Comparison of ENCODE assay signal across 19 cellular contexts in genomic region chr11:68454767-68455166, GRCh38. TPM values are rescaled to one million over a fixed set of nuclear protein-coding genes. Genes with fewer than 3 reads are reported as not detected.
DNase-seq lines count a peak whose midpoint lies in the region; ATAC-seq and TF ChIP-seq lines count a peak whose summit lies in the region.
"Had no signal": no experiment of that assay in that cellular context is flagged by ENCODE, and none has a peak within 500 bp of the region (broad histone marks: within the 10 kb centered on the region; RNA-seq: fewer than 3 reads in every experiment).

No MANE protein-coding gene starts in this region.

- no peaks in the 10 kb centered on the region for H3K9me3 Mint-ChIP-seq in MCF 10A (ENCODE audit: unreplicated experiment)
- H3K9me3 Mint-ChIP-seq: activated naive CD8-positive, alpha-beta T cell treated with anti-CD3 and anti-CD28 coated beads, Interleukin-2, amount 10 ng/mL, durations not matched to agents 7 days and 5 days; effector memory CD8-positive, alpha-beta T cell had no signal

- no peak overlapping the region for H3K27ac ChIP-seq in breast epithelium
- H3K27ac ChIP-seq in aorta (ENCODE audit: low read depth in 1 of 2, low read length in 2 of 2): no peak overlapping the region
- H3K27ac ChIP-seq: cardiac muscle cell, tibial artery had no signal

- H3K36me3 ChIP-seq in breast epithelium (no peaks in the 10 kb centered on the region), aorta (ENCODE audit: control insufficient read depth in 1 of 2, insufficient read depth in 2 of 2, low read length in 1 of 2) (peaks cover 0 to 2% of the 10 kb centered on the region in 2 donors)
- H3K36me3 ChIP-seq: cardiac muscle cell had no signal

- H3K4me1 Mint-ChIP-seq in MCF 10A (ENCODE audit: insufficient read depth, unreplicated experiment): peaks cover 10% of the 10 kb centered on the region
- H3K4me1 Mint-ChIP-seq: activated naive CD8-positive, alpha-beta T cell treated with anti-CD3 and anti-CD28 coated beads, Interleukin-2, amount 10 ng/mL, durations not matched to agents 7 days and 5 days had no signal

- H3K4me1 ChIP-seq in breast epithelium: no peaks in the 10 kb centered on the region
- no peaks in the 10 kb centered on the region for H3K4me1 ChIP-seq in aorta (ENCODE audit: control insufficient read depth in 1 of 2, insufficient read depth in 2 of 2, low read length in 2 of 2)

- intact Hi-C loops in MCF 10A (cut with micrococcal nuclease) (no loop called here), breast epithelium (cut with DNase I; ENCODE audit: low total_unique reads) (no loop called here), aorta (cut with DNase I) (no loop called here)

- no peak overlapping the region for H3K27ac Mint-ChIP-seq in MCF 10A (ENCODE audit: low read depth, unreplicated experiment)
- H3K27ac Mint-ChIP-seq: activated naive CD8-positive, alpha-beta T cell treated with anti-CD3 and anti-CD28 coated beads, Interleukin-2, amount 10 ng/mL, durations not matched to agents 7 days and 5 days; effector memory CD8-positive, alpha-beta T cell had no signal

- CTCF ChIA-PET in MCF 10A (lab: Yijun Ruan, JAX): no interaction called here

- no TSS peak for BruUV-seq in MCF 10A (replicated peaks; lab: Mats Ljungman, UMichigan)

- WGBS in aorta, 2 donors: 50 to 51% methylated on average over 8 of the region's 8 CpGs

- H3K4me3 ChIP-seq in breast epithelium (no peak overlapping the region), iPS-18c (ENCODE audit: insufficient read depth, low read depth, low read length) (0 out of 2 replicates have a peak overlapping the region, but pooled peaks have one; percentile 24), aorta (ENCODE audit: low read length in 2 of 2) (no peak overlapping the region)
- H3K4me3 ChIP-seq: cardiac muscle cell, tibial artery had no signal

- H3K4me3 Mint-ChIP-seq in MCF 10A (ENCODE audit: unreplicated experiment): no peak overlapping the region
- H3K4me3 Mint-ChIP-seq: activated naive CD8-positive, alpha-beta T cell treated with anti-CD3 and anti-CD28 coated beads, Interleukin-2, amount 10 ng/mL, durations not matched to agents 7 days and 5 days; effector memory CD8-positive, alpha-beta T cell had no signal

- no peak for TF ChIP-seq CTCF in MCF 10A (IDR thresholded peaks at IDR 0.05; ENCODE audit: unreplicated experiment)
- TF ChIP-seq CTCF in breast epithelium (IDR thresholded peaks at IDR 0.05): no peak

- no peak for TF ChIP-seq POLR2A in breast epithelium (IDR thresholded peaks at IDR 0.05)

- no peaks in the 10 kb centered on the region for H3K27me3 Mint-ChIP-seq in MCF 10A (ENCODE audit: insufficient read depth, unreplicated experiment)
- H3K27me3 Mint-ChIP-seq: effector memory CD8-positive, alpha-beta T cell had no signal

- H3K27me3 ChIP-seq in breast epithelium: no peaks in the 10 kb centered on the region
- no peaks in the 10 kb centered on the region for H3K27me3 ChIP-seq in aorta (ENCODE audit: control insufficient read depth in 1 of 2, insufficient read depth in 2 of 2, low read length in 1 of 2)
- H3K27me3 ChIP-seq: cardiac muscle cell, tibial artery had no signal

- H3K9me3 ChIP-seq in breast epithelium (no peaks in the 10 kb centered on the region), iPS-18c (ENCODE audit: control insufficient read depth, insufficient read depth, low read length) (no peaks in the 10 kb centered on the region), aorta (ENCODE audit: control insufficient read depth, low read length) (no peaks in the 10 kb centered on the region)
- H3K9me3 ChIP-seq: Caco-2, tibial artery had no signal

- H3K36me3 Mint-ChIP-seq in MCF 10A (ENCODE audit: insufficient read depth, unreplicated experiment): peaks cover 8% of the 10 kb centered on the region

- POLR2A ChIA-PET in MCF 10A (lab: Yijun Ruan, JAX): no interaction called here

- DNase-seq in MCF 10A (ENCODE audit: unreplicated experiment): peak; percentile 39
- no peak for DNase-seq in breast epithelium (ENCODE audit: low spot score in 2 of 2)
- DNase-seq in NCI-H524 (lab: John Stamatoyannopoulos, UW): peak; percentile 90 to 91
- peak; percentile 22 to 67 for DNase-seq in aorta
- DNase-seq in COLO668 (lab: John Stamatoyannopoulos, UW; ENCODE audit: unreplicated experiment): no peak
- no peak for DNase-seq in glomerular visceral epithelial cell (ENCODE audit: extremely low spot score)
- DNase-seq: activated CD4-positive, alpha-beta T cell treated with anti-CD3 and anti-CD28 coated beads for 1 hour; activated naive CD8-positive, alpha-beta T cell treated with anti-CD3 and anti-CD28 coated beads, Interleukin-2, amount 10 ng/mL, durations not matched to agents 7 days and 5 days; Caco-2; effector memory CD8-positive, alpha-beta T cell; mesenchymal stem cell; NCI-H1436 treated with DMSO at 0.1 percent for 48 hours; NK-92 treated with Interleukin-12 subunit alpha and Interleukin-12 subunit beta, amount 100 ng/mL, for 24 hours; Right ventricle myocardium superior; stimulated activated CD4-positive, alpha-beta T cell treated with anti-CD3 and anti-CD28 coated beads, Interleukin-4, amount 100 ng/mL, for 24 hours had no signal

- no peak for ATAC-seq in aorta (ENCODE audit: low FRiP score)
- no peak for ATAC-seq in HG03108 (IDR thresholded peaks at IDR 0.05; ENCODE audit: unreplicated experiment)
- ATAC-seq: effector memory CD8-positive, alpha-beta T cell had no signal

RNA-seq across cellular contexts. Expression of gene PPP6R3, which starts 5.8 kb away (rescaled TPM):
- 87.2 and 95.7 TPM in 2 replicates for total RNA-seq in MCF 10A (2022)
- total RNA-seq in breast epithelium: 100 to 1,000 TPM; 113 to 227 (median 183) TPM
- total RNA-seq in aorta: 100 to 1,000 TPM in 1 of 2 donors, 10 to 100 TPM in 1; 96.1 to 109 TPM
- 10 to 100 TPM; 18.8 to 34.7 TPM for polyA plus RNA-seq in aorta

Comparison
In these comparisons a context has a peak if more than half of its experiments do, and no peak if none do; other contexts are left out.
1. DNase-seq: peak in MCF 10A (single experiment), NCI-H524 (2 of 2) and aorta (2 of 2); none in breast epithelium (0 of 2), COLO668 (single experiment) and glomerular visceral epithelial cell (single experiment).